21 cellular contexts compared by ENCODE assay signal in the genomic region with DNA sequence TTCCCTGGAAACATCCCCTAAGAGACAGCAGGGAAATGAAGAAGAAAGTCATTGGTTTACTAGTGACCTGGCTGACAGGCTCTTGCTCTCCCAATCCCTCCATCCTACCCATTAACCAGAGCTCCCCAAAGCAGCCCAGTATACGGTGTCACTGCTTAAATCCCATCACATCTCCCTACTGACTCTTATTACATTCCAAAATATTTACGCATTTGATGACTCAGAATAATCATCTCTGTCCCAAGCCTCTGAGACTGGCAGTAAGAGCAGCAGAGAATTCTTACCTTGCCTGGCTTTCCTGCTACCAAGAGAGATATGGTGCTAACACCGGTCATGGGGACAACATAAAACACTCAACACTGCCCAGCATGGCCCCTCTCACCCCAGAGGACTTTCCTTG. TPM values are rescaled to one million over a fixed set of nuclear protein-coding genes. Genes with fewer than 3 reads are reported as not detected.
DNase-seq lines count a peak whose midpoint lies in the region; ATAC-seq and TF ChIP-seq lines count a peak whose summit lies in the region.
"Had no signal": no experiment of that assay in that cellular context is flagged by ENCODE, and none has a peak within 500 bp of the region (broad histone marks: within the 10 kb centered on the region; RNA-seq: fewer than 3 reads in every experiment).

No MANE protein-coding gene starts in this region.

- no peak overlapping the region for H3K27ac Mint-ChIP-seq in endodermal cell
- H3K27ac Mint-ChIP-seq: activated CD8-positive, alpha-beta T cell treated with anti-CD3 and anti-CD28 coated beads for 36 hours; CD14-positive monocyte had no signal

- H3K27me3 ChIP-seq in Panc1 (ENCODE audit: control insufficient read depth, insufficient read depth, low read length) (no peaks in the 10 kb centered on the region), endodermal cell (ENCODE audit: control insufficient read depth, insufficient read depth, low read length, poor library complexity, severe bottlenecking) (peaks cover 50% of the 10 kb centered on the region)
- H3K27me3 ChIP-seq in effector memory CD4-positive, alpha-beta T cell (replicated peaks; ENCODE audit: control insufficient read depth, insufficient read depth, low read length, poor library complexity, severe bottlenecking): no peaks in the 10 kb centered on the region
- H3K27me3 ChIP-seq: body of pancreas, upper lobe of left lung had no signal

- peak; percentile 76 for ATAC-seq in Panc1
- no peak for ATAC-seq in GM19328 (IDR thresholded peaks at IDR 0.05; ENCODE audit: unreplicated experiment)
- no peak for ATAC-seq in HG03045 (IDR thresholded peaks at IDR 0.05; ENCODE audit: unreplicated experiment)
- ATAC-seq: activated CD8-positive, alpha-beta T cell treated with anti-CD3 and anti-CD28 coated beads for 36 hours; body of pancreas; gastrocnemius medialis; sciatic nerve had no signal

- peak; percentile 89 for DNase-seq in ELR (ENCODE audit: low read depth)
- no peak for DNase-seq in Panc1 (ENCODE audit: low read depth, low spot score)
- DNase-seq in endodermal cell: peak; percentile 10
- DNase-seq in renal cortical epithelial cell (ENCODE audit: low read depth): peak; percentile 18
- no peak for DNase-seq in effector memory CD4-positive, alpha-beta T cell
- no peak for DNase-seq in C1 segment of cervical spinal cord (lab: John Stamatoyannopoulos, UW)
- DNase-seq: activated CD8-positive, alpha-beta T cell treated with anti-CD3 and anti-CD28 coated beads for 36 hours; activated effector memory CD4-positive, alpha-beta T cell treated with anti-CD3 and anti-CD28 coated beads, Interleukin-2, amount 50 U/mL, for 16 hours; body of pancreas; DMS79; gastrocnemius medialis; KG1; mesendoderm; stimulated activated CD4-positive, alpha-beta T cell treated with anti-CD3 and anti-CD28 coated beads, Interleukin-4, amount 100 ng/mL, for 24 hours; upper lobe of left lung; WERI-Rb-1 had no signal

- intact Hi-C loops in Panc1 (cut with micrococcal nuclease; ENCODE audit: unreplicated experiment): no loop called here

- H3K4me1 Mint-ChIP-seq in endodermal cell: peaks cover 6% of the 10 kb centered on the region
- H3K4me1 Mint-ChIP-seq: CD14-positive monocyte had no signal

- H3K36me3 ChIP-seq in Panc1 (ENCODE audit: control insufficient read depth, insufficient read depth, low read length) (no peaks in the 10 kb centered on the region), endodermal cell (ENCODE audit: control insufficient read depth, insufficient read depth, low read length) (no peaks in the 10 kb centered on the region)
- H3K36me3 ChIP-seq in effector memory CD4-positive, alpha-beta T cell (ENCODE audit: control insufficient read depth, insufficient read depth, low read length): no peaks in the 10 kb centered on the region
- H3K36me3 ChIP-seq: gastrocnemius medialis, HAP-1, upper lobe of left lung, WERI-Rb-1 had no signal

- H3K9ac ChIP-seq in endodermal cell (ENCODE audit: extremely low read depth, low read length, poor library complexity, severe bottlenecking): no peak overlapping the region

- no peak overlapping the region for H3K4me3 ChIP-seq in Panc1 (ENCODE audit: low read depth in 2 of 2, low read length in 2 of 2)
- H3K4me3 ChIP-seq in endodermal cell (ENCODE audit: low read length): no peak overlapping the region
- no peak overlapping the region for H3K4me3 ChIP-seq in effector memory CD4-positive, alpha-beta T cell (ENCODE audit: insufficient read depth, low read depth, low read length, poor library complexity, severe bottlenecking)
- H3K4me3 ChIP-seq: body of pancreas, gastrocnemius medialis, HAP-1, upper lobe of left lung had no signal

- in situ Hi-C loops in Panc1 (cut with HindIII; ENCODE audit: low pct_unique_long_range_greater_than_20kb, low sequenced_read_pairs): no loop called here

- H3K36me3 Mint-ChIP-seq in endodermal cell (ENCODE audit: low read depth): no peaks in the 10 kb centered on the region
- H3K36me3 Mint-ChIP-seq: CD14-positive monocyte had no signal

- H3K4me1 ChIP-seq in Panc1 (ENCODE audit: control insufficient read depth, insufficient read depth, low read length) (no peaks in the 10 kb centered on the region; the same call in 1 of the 2 replicates), endodermal cell (ENCODE audit: control insufficient read depth, insufficient read depth, low read length) (no peaks in the 10 kb centered on the region)
- H3K4me1 ChIP-seq in effector memory CD4-positive, alpha-beta T cell (ENCODE audit: control insufficient read depth, insufficient read depth, low read length, poor library complexity, severe bottlenecking): no peaks in the 10 kb centered on the region
- H3K4me1 ChIP-seq: body of pancreas, gastrocnemius medialis, HAP-1, upper lobe of left lung had no signal

- H3K4me3 Mint-ChIP-seq in endodermal cell: no peak overlapping the region
- H3K4me3 Mint-ChIP-seq: activated CD8-positive, alpha-beta T cell treated with anti-CD3 and anti-CD28 coated beads for 36 hours; CD14-positive monocyte had no signal

- H3K9me3 ChIP-seq in Panc1 (ENCODE audit: control insufficient read depth, insufficient read depth, low read depth, low read length) (no peaks in the 10 kb centered on the region), endodermal cell (ENCODE audit: control insufficient read depth, low read length) (no peaks in the 10 kb centered on the region)
- no peaks in the 10 kb centered on the region for H3K9me3 ChIP-seq in effector memory CD4-positive, alpha-beta T cell (ENCODE audit: control insufficient read depth, low read length)
- H3K9me3 ChIP-seq: body of pancreas, gastrocnemius medialis, HAP-1, upper lobe of left lung had no signal

- 83 to 93% methylated on average over 2 to 3 of the region's 3 CpGs for whole genome bisulfite sequencing in endodermal cell (ENCODE audit: insufficient coverage in 1 of 2, insufficient read length in 1 of 2), 2 experiments

- TF ChIP-seq CTCF in Panc1 (IDR thresholded peaks at IDR 0.05): no peak
- TF ChIP-seq CTCF in endodermal cell (conservative IDR thresholded peaks at IDR 0.05): no peak

- no peaks in the 10 kb centered on the region for H3K9me3 Mint-ChIP-seq in endodermal cell
- H3K9me3 Mint-ChIP-seq: activated CD8-positive, alpha-beta T cell treated with anti-CD3 and anti-CD28 coated beads for 36 hours had no signal

- POLR2A ChIA-PET in Panc1 (lab: Charles Lee): no interaction called here

- no TSS peak for BruUV-seq in Panc1 (replicated peaks; lab: Mats Ljungman, UMichigan)

- H3K27ac ChIP-seq in Panc1 (ENCODE audit: low read length) (no peak overlapping the region), endodermal cell (ENCODE audit: low read depth, low read length) (no peak overlapping the region)
- no peak overlapping the region for H3K27ac ChIP-seq in effector memory CD4-positive, alpha-beta T cell (ENCODE audit: insufficient read depth, low read length, poor library complexity, severe bottlenecking)
- H3K27ac ChIP-seq: body of pancreas, gastrocnemius medialis, upper lobe of left lung, WERI-Rb-1 had no signal

- CTCF ChIA-PET in Panc1 (lab: Charles Lee): no interaction called here

- H3K27me3 Mint-ChIP-seq in endodermal cell (ENCODE audit: insufficient read depth): peaks cover 51% of the 10 kb centered on the region

RNA-seq across cellular contexts. Expression of a gene that starts 20.2 kb away (rescaled TPM):
- total RNA-seq in Panc1 (2021; ENCODE audit: unreplicated experiment) (18.0 TPM), endodermal cell (10 to 100 TPM in 1 of 2 donors, 1 to 10 TPM in 1; 7.0 to 12.8 TPM), renal cortical epithelial cell (0.52 and 5.2 TPM in 2 replicates)
- 18.0 TPM for polyA plus RNA-seq in Panc1 (2012; ENCODE audit: insufficient read length)
- 17.9 TPM for polyA plus RNA-seq in endodermal cell (2013, experiment 1 of 2)
- 16.1 TPM for polyA plus RNA-seq in endodermal cell (2013, experiment 2 of 2)

Comparison
In these comparisons a context has a peak if more than half of its experiments do, and no peak if none do; other contexts are left out.
1. DNase-seq: peak in ELR (single experiment), endodermal cell (single experiment) and renal cortical epithelial cell (single experiment); none in Panc1 (single experiment), effector memory CD4-positive, alpha-beta T cell (0 of 3) and C1 segment of cervical spinal cord (0 of 14).